Comparison of ENCODE assay signal across 20 cellular contexts in genomic region chr9:88589656-88590055, GRCh38. TPM values are rescaled to one million over a fixed set of nuclear protein-coding genes. Genes with fewer than 3 reads are reported as not detected.
"Had no signal": no experiment of that assay in that cellular context is flagged by ENCODE, and none has a peak within 500 bp of the region (broad histone marks: within the 10 kb centered on the region; RNA-seq: fewer than 3 reads in every experiment).

No MANE protein-coding gene starts in this region.

- H3K4me3 ChIP-seq: coronary artery, prostate gland, right atrium auricular region, sigmoid colon, suprapubic skin, transverse colon had no signal

- H3K27me3 ChIP-seq: neutrophil, right atrium auricular region, sigmoid colon, suprapubic skin, transverse colon had no signal

- H3K9me3 ChIP-seq: neutrophil, prostate gland, right atrium auricular region, sigmoid colon, suprapubic skin, transverse colon had no signal

- H3K27ac ChIP-seq: coronary artery, neutrophil, prostate gland, right atrium auricular region, sigmoid colon, suprapubic skin, transverse colon had no signal

- H3K4me1 ChIP-seq: prostate gland, right atrium auricular region, suprapubic skin had no signal

- H3K36me3 ChIP-seq: neutrophil, prostate gland, right atrium auricular region, sigmoid colon, suprapubic skin, transverse colon had no signal

- ATAC-seq: left lobe of liver; stimulated activated effector memory CD8-positive, alpha-beta T cell treated with anti-CD3 and anti-CD28 coated beads, Interleukin-12 subunit alpha, Interleukin-12 subunit beta, amount 100 ng/mL, for 72 hours had no signal

- DNase-seq: dermis blood vessel endothelial cell; effector memory CD4-positive, alpha-beta T cell; kidney; mesendoderm; midbrain; natural killer cell; sigmoid colon; stimulated activated CD4-positive, alpha-beta T cell treated with anti-CD3 and anti-CD28 coated beads, Interleukin-2, amount 100 ng/mL, for 24 hours; stimulated activated CD4-positive, alpha-beta T cell treated with anti-CD3 and anti-CD28 coated beads, Interleukin-4, amount 100 ng/mL, for 24 hours; stimulated activated naive CD4-positive, alpha-beta T cell treated with Interleukin-2 at 50 U/mL for 16 hours; transverse colon had no signal

RNA-seq across cellular contexts. Expression of gene NXNL2, which starts 54.7 kb away (rescaled TPM):
- total RNA-seq: cardiac septum, dermis blood vessel endothelial cell, left lobe of liver, natural killer cell, neural crest cell, right atrium auricular region, transverse colon had no signal
